ENCODE assay signal across 11 cellular contexts in genomic region chr11:63542506-63542905, GRCh38. TPM values are rescaled to one million over a fixed set of nuclear protein-coding genes. Genes with fewer than 3 reads are reported as not detected.
A peak's percentile ranks its signal among the peaks of the same experiment; 100 is the strongest.
DNase-seq lines count a peak whose midpoint lies in the region; ATAC-seq and TF ChIP-seq lines count a peak whose summit lies in the region.
"Not testable (repeated sequence)": the region's sequence is repeated elsewhere in the genome, so short reads cannot be mapped to it uniquely, and the experiment has no call there.
"Had no signal": no experiment of that assay in that cellular context is flagged by ENCODE, and none has a peak within 500 bp of the region (broad histone marks: within the 10 kb centered on the region; RNA-seq: fewer than 3 reads in every experiment).

No MANE protein-coding gene starts in this region.

- not testable (repeated sequence) for TF ChIP-seq CTCF in left lung (IDR thresholded peaks at IDR 0.05)

- H3K9ac ChIP-seq in adipocyte (ENCODE audit: low read length): not testable (repeated sequence)

- H3K4me1 ChIP-seq in CD8-positive, alpha-beta memory T cell (ENCODE audit: insufficient read depth, low read length): peaks cover 54% of the 10 kb centered on the region
- H3K4me1 ChIP-seq in adipocyte (ENCODE audit: control insufficient read depth, insufficient read depth, low read length): not testable (repeated sequence)
- peaks cover 8 to 24% of the 10 kb centered on the region in 2 donors for H3K4me1 ChIP-seq in left lung

- H3K36me3 Mint-ChIP-seq in CD8-positive, alpha-beta memory T cell: peaks cover 9 to 87% (median 21%) of the 10 kb centered on the region in 3 donors
- not testable (repeated sequence) for H3K36me3 Mint-ChIP-seq in T-helper 17 cell (ENCODE audit: low read depth)
- peaks cover 60% of the 10 kb centered on the region for H3K36me3 Mint-ChIP-seq in effector memory CD8-positive, alpha-beta T cell (ENCODE audit: insufficient read depth)
- H3K36me3 Mint-ChIP-seq in natural killer cell treated with Interleukin-12 subunit alpha and Interleukin-12 subunit beta and Interleukin-15 and Interleukin-18, amount 100 ng/mL, for 72 hours: peaks cover 15% of the 10 kb centered on the region

- peak overlapping the region; percentile 4 to 90 (median 69) for H3K27ac Mint-ChIP-seq in CD8-positive, alpha-beta memory T cell
- peak overlapping the region; percentile 86 for H3K27ac Mint-ChIP-seq in T-helper 17 cell
- H3K27ac Mint-ChIP-seq in effector memory CD8-positive, alpha-beta T cell: peak overlapping the region; percentile 77 to 85
- peak overlapping the region; percentile 53 to 69 for H3K27ac Mint-ChIP-seq in natural killer cell treated with Interleukin-12 subunit alpha and Interleukin-12 subunit beta and Interleukin-15 and Interleukin-18, amount 100 ng/mL, for 72 hours

- H3K9me3 ChIP-seq in CD8-positive, alpha-beta memory T cell (ENCODE audit: low read length); T-helper 17 cell (ENCODE audit: control insufficient read depth, low read length, poor library complexity, severe bottlenecking); adipocyte (ENCODE audit: control insufficient read depth, low read length); left lung: not testable (repeated sequence)

- POLR2A ChIA-PET in CD8-positive, alpha-beta memory T cell (lab: Charles Lee): not testable (repeated sequence)

- not testable (repeated sequence) for H3K27me3 Mint-ChIP-seq in CD8-positive, alpha-beta memory T cell; T-helper 17 cell; effector memory CD8-positive, alpha-beta T cell; natural killer cell treated with Interleukin-12 subunit alpha and Interleukin-12 subunit beta and Interleukin-15 and Interleukin-18, amount 100 ng/mL, for 72 hours

- not testable (repeated sequence) for H3K27ac ChIP-seq in CD8-positive, alpha-beta memory T cell (ENCODE audit: low read depth, low read length); left lung

- H3K9me3 Mint-ChIP-seq in CD8-positive, alpha-beta memory T cell; effector memory CD8-positive, alpha-beta T cell; natural killer cell treated with Interleukin-12 subunit alpha and Interleukin-12 subunit beta and Interleukin-15 and Interleukin-18, amount 100 ng/mL, for 72 hours: not testable (repeated sequence)

- peaks cover 59 to 80% (median 69%) of the 10 kb centered on the region in 3 donors for H3K4me1 Mint-ChIP-seq in CD8-positive, alpha-beta memory T cell
- H3K4me1 Mint-ChIP-seq in T-helper 17 cell: peaks cover 36% of the 10 kb centered on the region
- H3K4me1 Mint-ChIP-seq in effector memory CD8-positive, alpha-beta T cell (ENCODE audit: low read depth in 2 of 2): peaks cover 50 to 61% of the 10 kb centered on the region in 2 donors
- H3K4me1 Mint-ChIP-seq in natural killer cell treated with Interleukin-12 subunit alpha and Interleukin-12 subunit beta and Interleukin-15 and Interleukin-18, amount 100 ng/mL, for 72 hours (ENCODE audit: low read depth in 2 of 2): peaks cover 35 to 37% of the 10 kb centered on the region in 2 donors

- not testable (repeated sequence) for H3K4me3 ChIP-seq in CD8-positive, alpha-beta memory T cell (ENCODE audit: low read length); adipocyte (ENCODE audit: low read length); left lung

- ATAC-seq in T-helper 17 cell; effector memory CD8-positive, alpha-beta T cell (replicated peaks); natural killer cell treated with Interleukin-12 subunit alpha and Interleukin-12 subunit beta and Interleukin-15 and Interleukin-18, amount 100 ng/mL, for 72 hours: not testable (repeated sequence)
- ATAC-seq in left lung: peak; percentile 57

- peak overlapping the region; percentile 1 to 66 (median 27) for H3K4me3 Mint-ChIP-seq in CD8-positive, alpha-beta memory T cell
- not testable (repeated sequence) for H3K4me3 Mint-ChIP-seq in T-helper 17 cell
- peak overlapping the region in 1 of 2 donors; percentile 32 for H3K4me3 Mint-ChIP-seq in effector memory CD8-positive, alpha-beta T cell
- H3K4me3 Mint-ChIP-seq in natural killer cell treated with Interleukin-12 subunit alpha and Interleukin-12 subunit beta and Interleukin-15 and Interleukin-18, amount 100 ng/mL, for 72 hours: peak overlapping the region; percentile 1

- H3K27me3 ChIP-seq in CD8-positive, alpha-beta memory T cell (ENCODE audit: insufficient read depth, low read length, poor library complexity, severe bottlenecking); adipocyte (replicated peaks; ENCODE audit: control insufficient read depth, insufficient read depth, low read length); left lung: not testable (repeated sequence)

- not testable (repeated sequence) for DNase-seq in CD8-positive, alpha-beta memory T cell; T-helper 17 cell; effector memory CD8-positive, alpha-beta T cell; left lung; natural killer cell treated with Interleukin-12 subunit alpha and Interleukin-12 subunit beta and Interleukin-15 and Interleukin-18, amount 100 ng/mL, for 72 hours (ENCODE audit: low spot score)
- peak; percentile 13 for DNase-seq in adipocyte (ENCODE audit: low read depth)

- peaks cover 12% of the 10 kb centered on the region for H3K36me3 ChIP-seq in CD8-positive, alpha-beta memory T cell (ENCODE audit: insufficient read depth, low read length)
- H3K36me3 ChIP-seq in adipocyte (ENCODE audit: control insufficient read depth, insufficient read depth, low read length, severe bottlenecking): not testable (repeated sequence)
- peaks cover 0 to 28% of the 10 kb centered on the region in 2 donors for H3K36me3 ChIP-seq in left lung

- CTCF ChIA-PET in CD8-positive, alpha-beta memory T cell (lab: Charles Lee): not testable (repeated sequence)

- intact Hi-C loops in left lung (cut with DNase I): not testable (repeated sequence)

RNA-seq across cellular contexts. Expression of gene PLAAT4, which starts 5.9 kb away (rescaled TPM):
- 10 to 100 TPM; 20.5 to 21.8 TPM for total RNA-seq in CD8-positive, alpha-beta memory T cell
- polyA plus RNA-seq in CD8-positive, alpha-beta memory T cell: 612 TPM
- total RNA-seq in T-helper 17 cell (100 to 1,000 TPM in 1 of 2 donors, 10 to 100 TPM in 1; 80.8 to 110 TPM), left lung (100 to 1,000 TPM; 105 to 217 TPM)
- 100 to 1,000 TPM in 1 of 2 donors, 10 to 100 TPM in 1; 42.5 to 193 TPM for total RNA-seq in natural killer cell treated with Interleukin-12 subunit alpha and Interleukin-12 subunit beta and Interleukin-15 and Interleukin-18, amount 100 ng/mL, for 72 hours
- total RNA-seq: G401 had no signal

RNA-seq across cellular contexts. Expression of gene PLAAT2, which starts 20.7 kb away (rescaled TPM):
- total RNA-seq in CD8-positive, alpha-beta memory T cell: under 1 TPM in 1 of 2 experiments, not detected in 1; 0.31 TPM
- not detected for polyA plus RNA-seq in CD8-positive, alpha-beta memory T cell
- total RNA-seq in T-helper 17 cell: under 1 TPM in 1 of 2 donors, not detected in 1; 0.63 TPM
- total RNA-seq in left lung: 1 to 10 TPM; 5.0 to 6.0 TPM
- 1 to 10 TPM in 1 of 2 donors, not detected in 1; 1.4 TPM for total RNA-seq in natural killer cell treated with Interleukin-12 subunit alpha and Interleukin-12 subunit beta and Interleukin-15 and Interleukin-18, amount 100 ng/mL, for 72 hours
- total RNA-seq: G401, H7 had no signal
- polyA plus RNA-seq: AG04450 had no signal

RNA-seq across cellular contexts. Expression of gene LGALS12, which starts 36.6 kb away (rescaled TPM):
- total RNA-seq in CD8-positive, alpha-beta memory T cell: not detected
- polyA plus RNA-seq in CD8-positive, alpha-beta memory T cell: not detected
- total RNA-seq in T-helper 17 cell (1 to 10 TPM in 1 of 2 donors, under 1 TPM in 1; 0.72 to 9.7 TPM), left lung (under 1 TPM; 0.20 to 0.86 TPM)
- under 1 TPM in 1 of 2 donors, not detected in 1; 0.59 TPM for total RNA-seq in natural killer cell treated with Interleukin-12 subunit alpha and Interleukin-12 subunit beta and Interleukin-15 and Interleukin-18, amount 100 ng/mL, for 72 hours
- total RNA-seq: G401, GM12878 had no signal
- polyA plus RNA-seq: A549, AG04450, GM12878 had no signal

RNA-seq across cellular contexts. Expression of gene PLAAT5, which starts 51.5 kb away (rescaled TPM):
- total RNA-seq in CD8-positive, alpha-beta memory T cell: under 1 TPM; 0.26 to 0.89 TPM
- polyA plus RNA-seq in CD8-positive, alpha-beta memory T cell: not detected
- total RNA-seq in T-helper 17 cell: under 1 TPM in 1 of 2 donors, not detected in 1; 0.60 TPM
- total RNA-seq in left lung: 1 to 10 TPM; 1.8 to 4.6 TPM
- total RNA-seq in natural killer cell treated with Interleukin-12 subunit alpha and Interleukin-12 subunit beta and Interleukin-15 and Interleukin-18, amount 100 ng/mL, for 72 hours: under 1 TPM in 1 of 2 donors, not detected in 1; 0.36 TPM
- total RNA-seq: G401, GM12878 had no signal
- polyA plus RNA-seq: AG04450, GM12878 had no signal
